8 cellular contexts compared by ENCODE assay signal in the genomic region with DNA sequence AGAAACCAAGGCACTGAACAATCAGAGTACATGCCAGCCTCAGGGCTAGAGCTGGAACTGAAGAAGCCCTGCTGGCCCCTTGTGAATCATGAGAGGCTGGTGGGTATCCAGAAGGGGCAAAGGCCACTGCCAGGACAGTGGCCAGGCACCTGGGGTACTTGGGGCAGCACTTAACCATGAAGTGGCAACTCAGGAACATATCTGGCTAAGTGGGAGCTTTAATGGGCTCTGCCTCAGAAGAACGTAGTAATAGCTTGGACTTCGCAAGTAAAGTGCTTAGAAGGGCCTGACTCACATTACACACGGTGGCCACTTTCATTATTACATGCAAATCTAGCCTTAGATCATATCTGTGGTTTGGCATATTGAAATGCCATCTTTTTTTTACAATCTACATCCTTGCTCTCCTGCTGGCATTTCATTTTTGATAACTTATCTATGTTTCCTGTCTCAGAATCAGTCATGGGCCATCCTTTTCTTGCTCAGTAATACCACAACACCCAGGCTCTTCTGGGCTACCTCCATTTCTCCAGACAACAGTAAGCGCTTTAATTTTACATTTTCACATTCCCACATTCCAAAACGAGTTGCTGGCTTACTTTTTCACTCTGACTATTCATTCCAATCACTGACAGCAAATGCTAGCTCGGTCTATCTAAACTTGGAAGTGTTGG. TPM values are rescaled to one million over a fixed set of nuclear protein-coding genes. Genes with fewer than 3 reads are reported as not detected.
DNase-seq lines count a peak whose midpoint lies in the region; ATAC-seq and TF ChIP-seq lines count a peak whose summit lies in the region.
"Had no signal": no experiment of that assay in that cellular context is flagged by ENCODE, and none has a peak within 500 bp of the region (broad histone marks: within the 10 kb centered on the region; RNA-seq: fewer than 3 reads in every experiment).

No MANE protein-coding gene starts in this region.

- DNase-seq in memory B cell (ENCODE audit: low spot score in 2 of 2) (no peak), LoVo (ENCODE audit: low spot score) (no peak), superior temporal gyrus (ENCODE audit: extremely low spot score) (no peak), Right ventricle myocardium superior (no peak)
- DNase-seq: ovary had no signal

- peak overlapping the region; percentile 31 for H3K27ac Mint-ChIP-seq in memory B cell

- no peaks in the 10 kb centered on the region for H3K27me3 Mint-ChIP-seq in memory B cell

- H3K4me1 Mint-ChIP-seq in memory B cell, result peaks cover 6% of the 10 kb centered on the region

- no peak overlapping the region for H3K4me3 Mint-ChIP-seq in memory B cell

- H3K9me3 Mint-ChIP-seq in memory B cell, result no peaks in the 10 kb centered on the region

- intact Hi-C loops in Right ventricle myocardium superior (cut with DNase I), result no loop called here

- no peak overlapping the region for H3K27ac ChIP-seq in VCaP
- H3K27ac ChIP-seq: ovary had no signal

- 0 out of 2 replicates have a peak, but pooled peaks have one; percentile 28 for TF ChIP-seq CTCF in VCaP (conservative IDR thresholded peaks at IDR 0.05)

- H3K36me3 Mint-ChIP-seq in memory B cell, result peaks cover 10% of the 10 kb centered on the region

- ATAC-seq in GM18502 (IDR thresholded peaks at IDR 0.05; ENCODE audit: poor library complexity, unreplicated experiment) (peak; percentile 83), HG02885 (IDR thresholded peaks at IDR 0.05; ENCODE audit: poor library complexity, unreplicated experiment) (peak; percentile 76), memory B cell (ENCODE audit: low read depth) (peak; percentile 44), Right ventricle myocardium superior (ENCODE audit: poor library complexity) (no peak)

RNA-seq across cellular contexts. Expression of a gene that starts 21.6 kb away (rescaled TPM):
- total RNA-seq in Right ventricle myocardium superior, result 4.2 TPM

RNA-seq across cellular contexts. Expression of a gene that starts 37.7 kb away (rescaled TPM):
- total RNA-seq in Right ventricle myocardium superior, result 16.6 TPM

RNA-seq across cellular contexts. Expression of a gene that starts 39.8 kb away (rescaled TPM):
- not detected for total RNA-seq in Right ventricle myocardium superior
- total RNA-seq: ovary had no signal

RNA-seq across cellular contexts. Expression of a gene that starts 49.1 kb away (rescaled TPM):
- total RNA-seq in Right ventricle myocardium superior, result 6.6 TPM

RNA-seq across cellular contexts. Expression of a gene that starts 53.0 kb away (rescaled TPM):
- not detected for total RNA-seq in Right ventricle myocardium superior
- total RNA-seq: ovary had no signal
